In genomic region chr11:14872032-14872431, GRCh38 we compare ENCODE assay signal across 14 cellular contexts.
"Had no signal": no experiment of that assay in that cellular context is flagged by ENCODE, and none has a peak within 500 bp of the region (broad histone marks: within the 10 kb centered on the region; RNA-seq: fewer than 3 reads in every experiment).

No MANE protein-coding gene starts in this region.

- DNase-seq: activated CD8-positive, alpha-beta memory T cell treated with anti-CD3 and anti-CD28 coated beads, Interleukin-2, amount 50 U/mL, for 48 hours; dorsolateral prefrontal cortex; endodermal cell; left cardiac atrium; lower lobe of right lung; psoas muscle; right lobe of liver; stimulated activated CD4-positive, alpha-beta T cell treated with anti-CD3 and anti-CD28 coated beads, Interleukin-4, amount 100 ng/mL, for 4 hours; stimulated activated CD8-positive, alpha-beta memory T cell treated with anti-CD3 and anti-CD28 coated beads, Interleukin-4, amount 100 ng/mL, for 48 hours; stomach; T1000; testis had no signal

- H3K4me1 Mint-ChIP-seq: endodermal cell, mesothelial cell of epicardium, neural crest cell had no signal

- H3K27ac Mint-ChIP-seq: endodermal cell, mesothelial cell of epicardium had no signal

- H3K9me3 Mint-ChIP-seq: endodermal cell, mesothelial cell of epicardium, neural crest cell had no signal

- H3K4me3 Mint-ChIP-seq: endodermal cell, mesothelial cell of epicardium, neural crest cell had no signal

- ATAC-seq: left cardiac atrium, lower lobe of right lung, psoas muscle, right lobe of liver had no signal
